ENCODE assay signal across 1 cellular context in the genomic region with DNA sequence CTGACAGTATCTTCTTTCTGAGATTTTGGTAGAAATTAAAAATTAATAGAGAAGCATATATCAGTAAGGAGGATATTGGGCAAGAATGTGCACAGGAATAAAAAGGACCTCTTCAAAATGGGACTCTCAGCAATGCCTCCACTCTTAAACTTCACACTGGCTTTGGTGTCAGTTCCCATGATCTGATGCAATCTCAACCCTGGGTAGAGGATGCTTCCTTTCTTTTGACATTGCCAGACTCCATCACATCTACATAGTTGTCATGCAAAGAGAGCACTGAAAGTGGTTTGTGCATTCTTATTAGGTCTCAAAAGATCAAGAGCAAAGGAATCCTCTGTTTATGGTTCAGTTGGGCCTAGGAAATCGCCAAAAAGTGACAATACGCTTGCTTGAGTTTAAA.
TF ChIP-seq lines count a peak whose summit lies in the region.

No MANE protein-coding gene starts in this region.

TF ChIP-seq in HepG2, 621 proteins besides CTCF, POLR2A, EP300 and RAD21 (continued from another document):
- TF ChIP-seq, protein P1, sequence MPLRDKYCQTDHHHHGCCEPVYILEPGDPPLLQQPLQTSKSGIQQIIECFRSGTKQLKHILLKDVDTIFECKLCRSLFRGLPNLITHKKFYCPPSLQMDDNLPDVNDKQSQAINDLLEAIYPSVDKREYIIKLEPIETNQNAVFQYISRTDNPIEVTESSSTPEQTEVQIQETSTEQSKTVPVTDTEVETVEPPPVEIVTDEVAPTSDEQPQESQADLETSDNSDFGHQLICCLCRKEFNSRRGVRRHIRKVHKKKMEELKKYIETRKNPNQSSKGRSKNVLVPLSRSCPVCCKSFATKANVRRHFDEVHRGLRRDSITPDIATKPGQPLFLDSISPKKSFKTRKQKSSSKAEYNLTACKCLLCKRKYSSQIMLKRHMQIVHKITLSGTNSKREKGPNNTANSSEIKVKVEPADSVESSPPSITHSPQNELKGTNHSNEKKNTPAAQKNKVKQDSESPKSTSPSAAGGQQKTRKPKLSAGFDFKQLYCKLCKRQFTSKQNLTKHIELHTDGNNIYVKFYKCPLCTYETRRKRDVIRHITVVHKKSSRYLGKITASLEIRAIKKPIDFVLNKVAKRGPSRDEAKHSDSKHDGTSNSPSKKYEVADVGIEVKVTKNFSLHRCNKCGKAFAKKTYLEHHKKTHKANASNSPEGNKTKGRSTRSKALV (CRISPR knock-in tag; IDR thresholded peaks at IDR 0.05): no peak
- TF ChIP-seq, protein P2, sequence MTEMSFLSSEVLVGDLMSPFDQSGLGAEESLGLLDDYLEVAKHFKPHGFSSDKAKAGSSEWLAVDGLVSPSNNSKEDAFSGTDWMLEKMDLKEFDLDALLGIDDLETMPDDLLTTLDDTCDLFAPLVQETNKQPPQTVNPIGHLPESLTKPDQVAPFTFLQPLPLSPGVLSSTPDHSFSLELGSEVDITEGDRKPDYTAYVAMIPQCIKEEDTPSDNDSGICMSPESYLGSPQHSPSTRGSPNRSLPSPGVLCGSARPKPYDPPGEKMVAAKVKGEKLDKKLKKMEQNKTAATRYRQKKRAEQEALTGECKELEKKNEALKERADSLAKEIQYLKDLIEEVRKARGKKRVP (CRISPR knock-in tag; IDR thresholded peaks at IDR 0.05): peak in 1 of 2 experiments; percentile 88; a peak in 2 of 4 replicates
